34 cellular contexts compared by ENCODE assay signal in genomic region chr17:34484193-34484733, GRCh38.
"Had no signal": no experiment of that assay in that cellular context is flagged by ENCODE, and none has a peak within 500 bp of the region (broad histone marks: within the 10 kb centered on the region; RNA-seq: fewer than 3 reads in every experiment).

No MANE protein-coding gene starts in this region.

- H3K9me3 Mint-ChIP-seq: activated B cell treated with CpG ODN at 0.5 μM for 24 hours; activated CD4-positive, alpha-beta memory T cell treated with anti-CD3 and anti-CD28 coated beads, Interleukin-2, amount 10 ng/mL, durations not matched to agents 7 days and 5 days; activated CD4-positive, alpha-beta T cell treated with anti-CD3 and anti-CD28 coated beads, Interleukin-2, amount 10 ng/mL, durations not matched to agents 7 days and 5 days; activated naive CD4-positive, alpha-beta T cell treated with anti-CD3 and anti-CD28 coated beads for 36 hours; activated naive CD4-positive, alpha-beta T cell treated with anti-CD3 and anti-CD28 coated beads, Interleukin-2, amount 50 U/mL, for 72 hours; activated naive CD8-positive, alpha-beta T cell treated with anti-CD3 and anti-CD28 coated beads for 36 hours; activated T-cell treated with anti-CD3 and anti-CD28 coated beads, Interleukin-2, amount 50 U/mL, for 4 hours; activated T-cell treated with anti-CD3 and anti-CD28 coated beads, Interleukin-2, amount 50 U/mL, for 72 hours; activated T-helper 1 cell treated with anti-CD3 and anti-CD28 coated beads, Interleukin-12 subunit alpha, Interleukin-12 subunit beta, Interleukin-2, Interleukin-4 antibody, amounts not matched to agents 30 ng/mL and 10 ng/mL and 1 ng/mL, durations not matched to agents 14 hours and 24 hours and 36 hours; activated T-helper 17 cell treated with anti-CD3 and anti-CD28 coated beads, Interleukin-2, amount 50 U/mL, for 72 hours; T-helper 1 cell treated with Interleukin-12 subunit alpha and Interleukin-12 subunit beta and Interleukin-4 antibody, amounts not matched to agents 30 μg/mL and 1 μg/mL, for 36 hours; T-helper 2 cell treated with Interferon-gamma antibody and Interleukin-4, amounts not matched to agents 5 μg/mL and 100 μg/mL, for 36 hours had no signal

- H3K4me3 Mint-ChIP-seq: activated B cell treated with CpG ODN at 0.5 μM for 24 hours; activated CD4-positive, alpha-beta memory T cell treated with anti-CD3 and anti-CD28 coated beads, Interleukin-2, amount 10 ng/mL, durations not matched to agents 7 days and 5 days; activated CD4-positive, alpha-beta T cell treated with anti-CD3 and anti-CD28 coated beads for 36 hours; activated CD4-positive, alpha-beta T cell treated with anti-CD3 and anti-CD28 coated beads, Interleukin-2, amount 10 ng/mL, durations not matched to agents 7 days and 5 days; activated CD8-positive, alpha-beta T cell treated with anti-CD3 and anti-CD28 coated beads, Interleukin-2, amount 10 ng/mL, durations not matched to agents 7 days and 5 days; activated naive CD4-positive, alpha-beta T cell treated with anti-CD3 and anti-CD28 coated beads for 36 hours; activated naive CD8-positive, alpha-beta T cell treated with anti-CD3 and anti-CD28 coated beads for 36 hours; activated T-cell treated with anti-CD3 and anti-CD28 coated beads, Interleukin-2, amount 50 U/mL, for 4 hours; activated T-cell treated with anti-CD3 and anti-CD28 coated beads, Interleukin-2, amount 50 U/mL, for 72 hours; activated T-helper 1 cell treated with anti-CD3 and anti-CD28 coated beads, Interleukin-12 subunit alpha, Interleukin-12 subunit beta, Interleukin-2, Interleukin-4 antibody, amounts not matched to agents 30 ng/mL and 10 ng/mL and 1 ng/mL, durations not matched to agents 14 hours and 24 hours and 36 hours; activated T-helper 17 cell treated with anti-CD3 and anti-CD28 coated beads, Interleukin-2, amount 50 U/mL, for 72 hours; T-helper 1 cell treated with Interleukin-12 subunit alpha and Interleukin-12 subunit beta and Interleukin-4 antibody, amounts not matched to agents 30 μg/mL and 1 μg/mL, for 36 hours; T-helper 2 cell treated with Interferon-gamma antibody and Interleukin-4, amounts not matched to agents 5 μg/mL and 100 μg/mL, for 36 hours had no signal

- H3K36me3 Mint-ChIP-seq: activated naive CD4-positive, alpha-beta T cell treated with anti-CD3 and anti-CD28 coated beads, Interleukin-2, amount 50 U/mL, for 72 hours; activated naive CD8-positive, alpha-beta T cell treated with anti-CD3 and anti-CD28 coated beads for 36 hours had no signal

- ATAC-seq: activated CD4-positive, alpha-beta T cell treated with anti-CD3 and anti-CD28 coated beads for 36 hours; activated CD4-positive, CD25-positive, alpha-beta regulatory T cell treated with anti-CD3 and anti-CD28 coated beads, Interleukin-2, amount 50 U/mL, for 24 hours; activated CD8-positive, alpha-beta T cell treated with anti-CD3 and anti-CD28 coated beads, Interleukin-2, amount 10 ng/mL, durations not matched to agents 7 days and 5 days; activated naive CD4-positive, alpha-beta T cell treated with anti-CD3 and anti-CD28 coated beads, Interleukin-2, amount 50 U/mL, for 72 hours; activated T-cell treated with anti-CD3 and anti-CD28 coated beads, Interleukin-2, amount 50 U/mL, for 4 hours; activated T-cell treated with anti-CD3 and anti-CD28 coated beads, Interleukin-2, amount 50 U/mL, for 72 hours; activated T-helper 17 cell treated with anti-CD3 and anti-CD28 coated beads, Interleukin-2, amount 50 U/mL, for 72 hours; body of pancreas had no signal

- DNase-seq: activated B cell treated with CpG ODN at 0.5 μM for 24 hours; activated CD4-positive, alpha-beta memory T cell treated with anti-CD3 and anti-CD28 coated beads, Interleukin-2, amount 10 ng/mL, durations not matched to agents 7 days and 5 days; activated CD4-positive, alpha-beta T cell treated with anti-CD3 and anti-CD28 coated beads for 1 hour; activated CD4-positive, alpha-beta T cell treated with anti-CD3 and anti-CD28 coated beads for 36 hours; activated CD4-positive, alpha-beta T cell treated with anti-CD3 and anti-CD28 coated beads for 48 hours; activated CD4-positive, alpha-beta T cell treated with anti-CD3 and anti-CD28 coated beads, Interleukin-2, amount 10 ng/mL, durations not matched to agents 7 days and 5 days; activated CD4-positive, alpha-beta T cell treated with anti-CD3 and anti-CD28 coated beads, Interleukin-2, amount 50 U/mL, for 48 hours; activated CD8-positive, alpha-beta memory T cell treated with anti-CD3 and anti-CD28 coated beads for 24 hours; activated CD8-positive, alpha-beta memory T cell treated with anti-CD3 and anti-CD28 coated beads, Interleukin-2, amount 50 U/mL, for 4 hours; activated CD8-positive, alpha-beta T cell treated with anti-CD3 and anti-CD28 coated beads, Interleukin-2, amount 10 ng/mL, durations not matched to agents 7 days and 5 days; activated effector memory CD4-positive, alpha-beta T cell treated with anti-CD3 and anti-CD28 coated beads, Interleukin-2, amount 50 U/mL, for 16 hours; activated gamma-delta T cell treated with Interleukin-2 at 50 U/mL for 16 hours; activated naive CD4-positive, alpha-beta T cell; activated naive CD4-positive, alpha-beta T cell treated with anti-CD3 and anti-CD28 coated beads for 36 hours; activated naive CD4-positive, alpha-beta T cell treated with anti-CD3 and anti-CD28 coated beads, Interleukin-2, amount 50 U/mL, for 16 hours; activated naive CD8-positive, alpha-beta T cell treated with anti-CD3 and anti-CD28 coated beads for 36 hours; activated T-cell treated with anti-CD3 and anti-CD28 coated beads for 4 hours; activated T-cell treated with anti-CD3 and anti-CD28 coated beads, Interleukin-2, amount 50 U/mL, for 1 hour; activated T-cell treated with anti-CD3 and anti-CD28 coated beads, Interleukin-2, amount 50 U/mL, for 4 hours; activated T-cell treated with anti-CD3 and anti-CD28 coated beads, Interleukin-2, amount 50 U/mL, for 72 hours; adrenal gland; amniotic stem cell; body of pancreas; brain microvascular endothelial cell; central memory CD4-positive, alpha-beta T cell; T-helper 1 cell; T-helper 2 cell; T-helper 9 cell had no signal

- H3K4me1 Mint-ChIP-seq: activated B cell treated with CpG ODN at 0.5 μM for 24 hours; activated CD4-positive, alpha-beta T cell treated with anti-CD3 and anti-CD28 coated beads for 36 hours; activated T-helper 17 cell treated with anti-CD3 and anti-CD28 coated beads, Interleukin-2, amount 50 U/mL, for 72 hours had no signal

- H3K27ac Mint-ChIP-seq: activated B cell treated with CpG ODN at 0.5 μM for 24 hours; activated CD4-positive, alpha-beta memory T cell treated with anti-CD3 and anti-CD28 coated beads, Interleukin-2, amount 10 ng/mL, durations not matched to agents 7 days and 5 days; activated CD4-positive, alpha-beta T cell treated with anti-CD3 and anti-CD28 coated beads for 36 hours; activated CD4-positive, alpha-beta T cell treated with anti-CD3 and anti-CD28 coated beads, Interleukin-2, amount 10 ng/mL, durations not matched to agents 7 days and 5 days; activated CD8-positive, alpha-beta T cell treated with anti-CD3 and anti-CD28 coated beads, Interleukin-2, amount 10 ng/mL, durations not matched to agents 7 days and 5 days; activated naive CD4-positive, alpha-beta T cell treated with anti-CD3 and anti-CD28 coated beads for 36 hours; activated naive CD4-positive, alpha-beta T cell treated with anti-CD3 and anti-CD28 coated beads, Interleukin-2, amount 50 U/mL, for 72 hours; activated naive CD8-positive, alpha-beta T cell treated with anti-CD3 and anti-CD28 coated beads for 36 hours; activated T-cell treated with anti-CD3 and anti-CD28 coated beads, Interleukin-2, amount 50 U/mL, for 72 hours; activated T-helper 1 cell treated with anti-CD3 and anti-CD28 coated beads, Interleukin-12 subunit alpha, Interleukin-12 subunit beta, Interleukin-2, Interleukin-4 antibody, amounts not matched to agents 30 ng/mL and 10 ng/mL and 1 ng/mL, durations not matched to agents 14 hours and 24 hours and 36 hours; activated T-helper 17 cell treated with anti-CD3 and anti-CD28 coated beads, Interleukin-2, amount 50 U/mL, for 72 hours; T-helper 1 cell treated with Interleukin-12 subunit alpha and Interleukin-12 subunit beta and Interleukin-4 antibody, amounts not matched to agents 30 μg/mL and 1 μg/mL, for 36 hours; T-helper 2 cell treated with Interferon-gamma antibody and Interleukin-4, amounts not matched to agents 5 μg/mL and 100 μg/mL, for 36 hours had no signal
